Comparison of ENCODE assay signal across 8 cellular contexts in the genomic region with DNA sequence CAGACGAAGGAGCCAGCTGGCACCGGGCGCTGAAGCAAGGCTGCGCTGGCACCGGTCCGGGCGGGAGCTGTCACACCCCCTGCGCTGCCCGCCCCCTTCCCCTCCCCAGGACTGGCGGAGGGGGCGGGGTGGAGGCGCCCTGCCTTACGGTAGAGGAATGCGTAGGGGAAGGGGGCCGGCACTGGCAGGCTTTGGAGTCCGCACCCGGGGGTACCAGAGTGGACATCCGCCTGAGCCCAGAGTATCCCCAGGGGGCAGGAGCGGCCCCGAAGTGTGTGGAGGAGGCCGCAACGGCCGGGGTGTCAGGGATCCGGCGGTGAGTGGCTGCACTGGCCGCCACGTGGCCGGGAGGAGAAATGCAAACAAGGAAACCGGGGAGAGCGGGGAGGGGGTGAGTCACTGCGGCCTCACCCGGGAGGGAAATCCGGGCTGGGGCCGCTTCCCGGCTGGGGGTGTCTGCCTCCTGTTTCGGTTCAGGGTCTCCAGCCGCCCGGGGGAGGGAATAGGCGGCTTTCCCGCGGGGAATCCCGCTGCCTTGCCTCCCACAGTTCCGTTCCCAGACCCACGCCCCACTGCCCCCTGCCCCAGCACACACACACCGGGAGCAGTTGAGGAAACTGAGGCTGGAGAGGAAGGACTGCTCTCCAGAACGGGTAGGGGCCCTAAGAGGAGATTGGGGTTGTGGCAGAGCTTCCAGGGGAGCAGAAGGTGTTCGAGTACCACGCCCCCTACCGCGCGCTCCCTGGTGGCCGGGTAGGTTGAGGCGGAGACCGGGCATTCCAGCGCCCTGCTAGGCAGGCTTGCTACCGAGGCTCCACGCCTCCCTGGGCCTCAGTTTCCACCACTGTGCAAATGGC. TPM values are rescaled to one million over a fixed set of nuclear protein-coding genes. Genes with fewer than 3 reads are reported as not detected.
DNase-seq lines count a peak whose midpoint lies in the region; ATAC-seq and TF ChIP-seq lines count a peak whose summit lies in the region.

A gene with protein sequence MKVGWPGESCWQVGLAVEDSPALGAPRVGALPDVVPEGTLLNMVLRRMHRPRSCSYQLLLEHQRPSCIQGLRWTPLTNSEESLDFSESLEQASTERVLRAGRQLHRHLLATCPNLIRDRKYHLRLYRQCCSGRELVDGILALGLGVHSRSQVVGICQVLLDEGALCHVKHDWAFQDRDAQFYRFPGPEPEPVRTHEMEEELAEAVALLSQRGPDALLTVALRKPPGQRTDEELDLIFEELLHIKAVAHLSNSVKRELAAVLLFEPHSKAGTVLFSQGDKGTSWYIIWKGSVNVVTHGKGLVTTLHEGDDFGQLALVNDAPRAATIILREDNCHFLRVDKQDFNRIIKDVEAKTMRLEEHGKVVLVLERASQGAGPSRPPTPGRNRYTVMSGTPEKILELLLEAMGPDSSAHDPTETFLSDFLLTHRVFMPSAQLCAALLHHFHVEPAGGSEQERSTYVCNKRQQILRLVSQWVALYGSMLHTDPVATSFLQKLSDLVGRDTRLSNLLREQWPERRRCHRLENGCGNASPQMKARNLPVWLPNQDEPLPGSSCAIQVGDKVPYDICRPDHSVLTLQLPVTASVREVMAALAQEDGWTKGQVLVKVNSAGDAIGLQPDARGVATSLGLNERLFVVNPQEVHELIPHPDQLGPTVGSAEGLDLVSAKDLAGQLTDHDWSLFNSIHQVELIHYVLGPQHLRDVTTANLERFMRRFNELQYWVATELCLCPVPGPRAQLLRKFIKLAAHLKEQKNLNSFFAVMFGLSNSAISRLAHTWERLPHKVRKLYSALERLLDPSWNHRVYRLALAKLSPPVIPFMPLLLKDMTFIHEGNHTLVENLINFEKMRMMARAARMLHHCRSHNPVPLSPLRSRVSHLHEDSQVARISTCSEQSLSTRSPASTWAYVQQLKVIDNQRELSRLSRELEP (minus strand): TSS at position 47 of the 857 bp plus-strand sequence. CDS start 324 bp downstream, outside the sequence.

- peaks cover 4% of the 10 kb centered on the region for H3K27me3 Mint-ChIP-seq in activated CD8-positive, alpha-beta T cell treated with anti-CD3 and anti-CD28 coated beads, Interleukin-2, amount 10 ng/mL, durations not matched to agents 7 days and 5 days (ENCODE audit: low read depth)
- no peaks in the 10 kb centered on the region for H3K27me3 Mint-ChIP-seq in effector memory CD8-positive, alpha-beta T cell

- peak; percentile 60 for TF ChIP-seq CTCF in A673 (conservative IDR thresholded peaks at IDR 0.05; ENCODE audit: low read depth, low read length)

- peaks cover 38% of the 10 kb centered on the region for H3K4me1 Mint-ChIP-seq in activated CD8-positive, alpha-beta T cell treated with anti-CD3 and anti-CD28 coated beads, Interleukin-2, amount 10 ng/mL, durations not matched to agents 7 days and 5 days (ENCODE audit: low read depth)
- peaks cover 19 to 20% of the 10 kb centered on the region in 2 donors for H3K4me1 Mint-ChIP-seq in effector memory CD8-positive, alpha-beta T cell (ENCODE audit: low read depth in 2 of 2)

- H3K27ac Mint-ChIP-seq in activated CD8-positive, alpha-beta T cell treated with anti-CD3 and anti-CD28 coated beads, Interleukin-2, amount 10 ng/mL, durations not matched to agents 7 days and 5 days, result no peak within 1 kb of the TSS
- peak within 1 kb of the TSS in 1 of 2 donors; percentile 72 for H3K27ac Mint-ChIP-seq in effector memory CD8-positive, alpha-beta T cell

- peak; percentile 67 for ATAC-seq in GM18498 (IDR thresholded peaks at IDR 0.05; ENCODE audit: unreplicated experiment)
- ATAC-seq in HG03103 (IDR thresholded peaks at IDR 0.05; ENCODE audit: low read depth, unreplicated experiment), result peak; percentile 48
- ATAC-seq in activated CD8-positive, alpha-beta T cell treated with anti-CD3 and anti-CD28 coated beads, Interleukin-2, amount 10 ng/mL, durations not matched to agents 7 days and 5 days, result peak; percentile 86
- ATAC-seq in effector memory CD8-positive, alpha-beta T cell (replicated peaks), result peak; percentile 81

- H3K4me3 ChIP-seq in A673 (ENCODE audit: low read depth, low read length, poor library complexity, severe bottlenecking), result peak within 1 kb of the TSS; percentile 66

- peak within 1 kb of the TSS; percentile 75 for H3K27ac ChIP-seq in A673 (ENCODE audit: low read depth, low read length, poor library complexity, severe bottlenecking)

- no peaks in the 10 kb centered on the region for H3K9me3 ChIP-seq in A673 (ENCODE audit: low read depth, low read length, poor library complexity, severe bottlenecking)

- CTCF ChIA-PET in A673 (lab: Charles Lee), result interaction anchor here (0.6 to 2.7 kb wide), 3 partner anchors 17 to 79 kb away, joined by 3 to 18 read pairs (median 3); no protein-coding TSS in a partner anchor
- CTCF ChIA-PET in activated CD8-positive, alpha-beta T cell treated with anti-CD3 and anti-CD28 coated beads, Interleukin-2, amount 10 ng/mL, durations not matched to agents 7 days and 5 days (lab: Charles Lee), result interaction anchor here (0.7 to 11.4 kb wide), 7 partner anchors 11 to 727 kb away, joined by 3 to 271 read pairs (median 5); a partner anchor contains a TSS

- no peaks in the 10 kb centered on the region for H3K27me3 ChIP-seq in A673 (replicated peaks; ENCODE audit: insufficient read depth, low read depth, low read length, poor library complexity)

- DNase-seq in A673 (ENCODE audit: low spot score) (peak; percentile 87), NCI-H510A treated with DMSO at 0.1 percent for 48 hours (lab: John Stamatoyannopoulos, UW) (peak; percentile 45), medulla oblongata (ENCODE audit: extremely low spot score) (peak; percentile 94)
- peak; percentile 64 for DNase-seq in activated CD8-positive, alpha-beta T cell treated with anti-CD3 and anti-CD28 coated beads, Interleukin-2, amount 10 ng/mL, durations not matched to agents 7 days and 5 days
- peak; percentile 46 to 51 (median 50) for DNase-seq in effector memory CD8-positive, alpha-beta T cell
- peak; percentile 57 for DNase-seq in stimulated activated CD8-positive, alpha-beta memory T cell treated with anti-CD3 and anti-CD28 coated beads, Interleukin-12 subunit alpha, Interleukin-12 subunit beta, amount 100 ng/mL, for 1 hour (ENCODE audit: low read depth)

- no peaks in the 10 kb centered on the region for H3K36me3 ChIP-seq in A673 (ENCODE audit: insufficient read depth, low read length, poor library complexity, severe bottlenecking)

- no peaks in the 10 kb centered on the region for H3K9me3 Mint-ChIP-seq in activated CD8-positive, alpha-beta T cell treated with anti-CD3 and anti-CD28 coated beads, Interleukin-2, amount 10 ng/mL, durations not matched to agents 7 days and 5 days (ENCODE audit: insufficient read depth)
- H3K9me3 Mint-ChIP-seq in effector memory CD8-positive, alpha-beta T cell, result no peaks in the 10 kb centered on the region

- POLR2A ChIA-PET in A673 (lab: Charles Lee; ENCODE audit: low non-redundant PET), result interaction anchor here (0.6 kb wide), 1 partner anchor 49 kb away, joined by 3 read pairs; no protein-coding TSS in a partner anchor
- POLR2A ChIA-PET in activated CD8-positive, alpha-beta T cell treated with anti-CD3 and anti-CD28 coated beads, Interleukin-2, amount 10 ng/mL, durations not matched to agents 7 days and 5 days (lab: Charles Lee), result interaction anchor here (1.6 kb wide), 1 partner anchor 8 kb away, joined by 5 read pairs; no protein-coding TSS in a partner anchor

- H3K4me3 Mint-ChIP-seq in activated CD8-positive, alpha-beta T cell treated with anti-CD3 and anti-CD28 coated beads, Interleukin-2, amount 10 ng/mL, durations not matched to agents 7 days and 5 days, result peak within 1 kb of the TSS; percentile 67
- H3K4me3 Mint-ChIP-seq in effector memory CD8-positive, alpha-beta T cell, result peak within 1 kb of the TSS; percentile 78 to 80

- no peaks in the 10 kb centered on the region for H3K36me3 Mint-ChIP-seq in activated CD8-positive, alpha-beta T cell treated with anti-CD3 and anti-CD28 coated beads, Interleukin-2, amount 10 ng/mL, durations not matched to agents 7 days and 5 days (ENCODE audit: low read depth)
- H3K36me3 Mint-ChIP-seq in effector memory CD8-positive, alpha-beta T cell (ENCODE audit: insufficient read depth), result peaks cover 3% of the 10 kb centered on the region

- intact Hi-C loops in A673 (cut with micrococcal nuclease; ENCODE audit: unreplicated experiment), result no loop called here

- H3K4me1 ChIP-seq in A673 (ENCODE audit: insufficient read depth, low read length, poor library complexity, severe bottlenecking), result peaks cover 18% of the 10 kb centered on the region

- no TSS peak for BruUV-seq in A673 (replicated peaks; lab: Mats Ljungman, UMichigan)

RNA-seq across cellular contexts. Expression of the gene that starts here (rescaled TPM):
- 4.3 and 5.7 TPM in 2 replicates for total RNA-seq in A673 (2021)
- total RNA-seq in activated CD8-positive, alpha-beta T cell treated with anti-CD3 and anti-CD28 coated beads, Interleukin-2, amount 10 ng/mL, durations not matched to agents 7 days and 5 days, result under 1 TPM in 1 of 2 experiments, not detected in 1; 0.24 TPM

Comparison
In these comparisons a context has a peak if more than half of its experiments do, and no peak if none do; other contexts are left out.
1. Peak in every context shown above with its lines: DNase-seq, ATAC-seq, H3K4me3 ChIP-seq and H3K27ac ChIP-seq.
2. Peak in DNase-seq and ATAC-seq in activated CD8-positive, alpha-beta T cell treated with anti-CD3 and anti-CD28 coated beads, Interleukin-2, amount 10 ng/mL, durations not matched to agents 7 days and 5 days; RNA of the gene not detected or under 1 TPM.